27 cellular contexts compared by ENCODE assay signal in the genomic region with DNA sequence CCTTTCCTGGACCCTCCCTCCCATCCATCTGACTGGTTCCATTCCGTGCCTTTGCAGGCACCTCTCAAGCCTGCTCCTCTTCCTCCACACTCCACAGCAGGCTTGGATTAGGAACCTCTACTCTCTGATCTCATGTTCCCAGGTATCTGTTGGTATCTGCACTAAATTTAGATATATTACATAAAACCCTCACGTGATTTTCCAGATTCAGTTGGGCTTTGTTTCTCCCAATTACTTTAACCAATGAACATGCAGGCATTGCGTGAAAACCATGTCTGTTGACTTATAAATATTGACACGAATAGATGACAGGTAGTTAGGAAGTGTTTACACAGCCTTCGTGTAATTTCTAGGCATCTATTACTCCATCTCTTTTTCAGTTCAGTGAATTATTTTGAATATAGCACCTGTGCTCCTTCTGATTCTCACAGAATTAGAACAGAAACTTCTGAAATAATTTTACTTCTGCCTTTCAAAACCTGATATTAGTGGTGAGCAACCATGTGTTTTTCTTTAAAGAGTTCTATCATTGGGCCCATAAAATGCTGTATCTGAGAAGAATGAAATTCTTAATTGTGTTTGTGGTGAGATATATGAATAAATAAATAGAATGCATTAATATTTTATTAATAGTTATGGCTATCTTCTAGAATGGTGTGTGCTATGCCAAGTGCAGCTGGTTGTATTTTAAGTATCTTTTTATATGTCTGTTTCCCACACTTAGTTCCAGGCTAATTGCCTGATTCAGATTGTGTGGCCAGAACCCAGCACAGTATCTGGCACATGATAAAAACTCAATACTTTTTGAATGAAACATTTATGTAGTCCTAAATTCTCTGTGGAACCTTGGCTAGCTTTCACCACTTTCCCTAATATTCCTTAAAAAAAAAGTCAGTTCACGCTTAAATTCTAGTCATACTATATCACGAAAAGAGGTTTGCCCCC.
A peak's percentile ranks its signal among the peaks of the same experiment; 100 is the strongest.
DNase-seq lines count a peak whose midpoint lies in the region; ATAC-seq and TF ChIP-seq lines count a peak whose summit lies in the region.
"Had no signal": no experiment of that assay in that cellular context is flagged by ENCODE, and none has a peak within 500 bp of the region (broad histone marks: within the 10 kb centered on the region; RNA-seq: fewer than 3 reads in every experiment).

No MANE protein-coding gene starts in this region.

- peak overlapping the region; percentile 12; the same call in 1 of the 2 replicates for H3K4me2 ChIP-seq in MM.1S (ENCODE audit: low read depth, low read length)

- H3F3A ChIP-seq in MM.1S (ENCODE audit: insufficient read depth, low read length): peaks cover 4% of the 10 kb centered on the region; the same call in 1 of the 2 replicates

- no peak overlapping the region for H3K4me3 ChIP-seq in MM.1S (ENCODE audit: low read length)
- H3K4me3 ChIP-seq: breast epithelium, gastrocnemius medialis, lung, SJSA1, tibial artery had no signal

- H3K27ac ChIP-seq in MM.1S (ENCODE audit: low read length): peak overlapping the region; percentile 15; the same call in 1 of the 2 replicates
- H3K27ac ChIP-seq: breast epithelium, gastrocnemius medialis, parathyroid adenoma, SJSA1, tibial artery had no signal

- H3K27me3 ChIP-seq in MM.1S (replicated peaks; ENCODE audit: insufficient read depth, low read length): no peaks in the 10 kb centered on the region
- H3K27me3 ChIP-seq: breast epithelium, gastrocnemius medialis, SJSA1, tibial artery had no signal

- no peaks in the 10 kb centered on the region for H3K36me3 ChIP-seq in MM.1S (replicated peaks; ENCODE audit: insufficient read depth, low read length)
- H3K36me3 ChIP-seq: breast epithelium, gastrocnemius medialis, SJSA1, tibial artery had no signal

- TF ChIP-seq CTCF in MM.1S (IDR thresholded peaks at IDR 0.05; ENCODE audit: low read length) (no peak), GM10266 (IDR thresholded peaks at IDR 0.05; ENCODE audit: control insufficient read depth, insufficient read depth, low read depth, missing control alignments) (no peak)

- ATAC-seq in GM19351 (IDR thresholded peaks at IDR 0.05; ENCODE audit: unreplicated experiment) (peak; percentile 62), left lobe of liver (peak; percentile 80)
- ATAC-seq: activated CD4-positive, alpha-beta T cell treated with anti-CD3 and anti-CD28 coated beads for 36 hours; activated T-cell treated with anti-CD3 and anti-CD28 coated beads, Interleukin-2, amount 50 U/mL, for 4 hours; esophagus mucosa; gastrocnemius medialis; Panc1; sciatic nerve; stimulated activated naive CD8-positive, alpha-beta T cell treated with anti-CD3 and anti-CD28 coated beads, Interleukin-15, Interleukin-2, amounts not matched to agents 100 U/mL and 50 U/mL, for 24 hours had no signal

- H3K9me3 ChIP-seq in MM.1S (replicated peaks; ENCODE audit: insufficient read depth, low read length): no peaks in the 10 kb centered on the region
- H3K9me3 ChIP-seq: gastrocnemius medialis, tibial artery had no signal

- H3K79me2 ChIP-seq in MM.1S (ENCODE audit: low read length): no peaks in the 10 kb centered on the region
- H3K79me2 ChIP-seq: parathyroid adenoma had no signal

- no peak overlapping the region for H3K9ac ChIP-seq in MM.1S (ENCODE audit: low read length)
- H3K9ac ChIP-seq: parathyroid adenoma had no signal

- DNase-seq in MM.1S (no peak), SHP77 (lab: John Stamatoyannopoulos, UW) (peak; percentile 9 to 28), left lobe of liver (ENCODE audit: low spot score) (no peak), NCI-H2227 (lab: John Stamatoyannopoulos, UW; ENCODE audit: unreplicated experiment) (no peak), AG20443 (ENCODE audit: low spot score) (no peak), GM10266 (ENCODE audit: extremely low spot score) (no peak)
- DNase-seq: activated CD4-positive, alpha-beta T cell treated with anti-CD3 and anti-CD28 coated beads for 36 hours; activated naive CD4-positive, alpha-beta T cell treated with Interleukin-2 at 50 U/mL for 16 hours; activated T-cell treated with anti-CD3 and anti-CD28 coated beads, Interleukin-2, amount 50 U/mL, for 4 hours; amniotic stem cell; cortex of kidney; gastrocnemius medialis; GOT3; MV-4-11; NCI-H146; NCI-H82; stimulated activated CD4-positive, alpha-beta T cell treated with anti-CD3 and anti-CD28 coated beads, Interleukin-15, amount 100 ng/mL, for 24 hours; stimulated activated naive CD8-positive, alpha-beta T cell treated with anti-CD3 and anti-CD28 coated beads, Interleukin-15, Interleukin-2, amounts not matched to agents 100 U/mL and 50 U/mL, for 24 hours; tibial artery had no signal

- H2AFZ ChIP-seq in MM.1S (ENCODE audit: low read length): no peak overlapping the region
- H2AFZ ChIP-seq: parathyroid adenoma had no signal

- no peaks in the 10 kb centered on the region for H3K9me2 ChIP-seq in MM.1S (replicated peaks; ENCODE audit: insufficient read depth, low read length)

- H4K20me1 ChIP-seq in MM.1S (ENCODE audit: insufficient read depth, low read length): no peaks in the 10 kb centered on the region

- peaks cover 20% of the 10 kb centered on the region for H3K4me1 ChIP-seq in MM.1S (ENCODE audit: low read length)
- H3K4me1 ChIP-seq: breast epithelium, gastrocnemius medialis, parathyroid adenoma had no signal

Comparison
In these comparisons a context has a peak if more than half of its experiments do, and no peak if none do; other contexts are left out.
1. DNase-seq: peak in SHP77 (2 of 2); none in MM.1S (single experiment), left lobe of liver (single experiment), NCI-H2227 (single experiment), AG20443 (single experiment) and GM10266 (single experiment).